ENCODE assay signal across 26 cellular contexts in the genomic region with DNA sequence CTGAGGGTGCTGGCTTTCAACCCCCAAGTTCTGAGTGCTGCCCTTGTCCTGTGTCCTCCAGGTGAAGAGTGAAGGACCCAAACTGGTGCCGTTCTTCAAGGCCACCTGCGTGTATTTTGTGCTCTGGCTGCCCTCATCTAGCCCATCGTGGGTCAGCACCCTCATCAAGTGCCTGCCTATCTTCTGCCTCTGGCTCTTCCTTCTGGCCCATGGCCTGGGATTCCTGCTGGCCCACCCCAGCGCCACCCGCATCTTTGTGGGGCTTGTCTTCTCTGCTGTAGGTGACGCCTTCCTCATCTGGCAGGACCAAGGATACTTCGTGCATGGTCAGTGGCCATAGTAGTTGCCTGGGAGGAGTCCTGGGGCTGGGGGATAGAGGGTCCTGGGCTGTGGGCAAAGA. TPM values are rescaled to one million over a fixed set of nuclear protein-coding genes. Genes with fewer than 3 reads are reported as not detected.
DNase-seq lines count a peak whose midpoint lies in the region; ATAC-seq, FAIRE-seq and TF ChIP-seq lines count a peak whose summit lies in the region.
"Had no signal": no experiment of that assay in that cellular context is flagged by ENCODE, and none has a peak within 500 bp of the region (broad histone marks: within the 10 kb centered on the region; RNA-seq: fewer than 3 reads in every experiment).

No MANE protein-coding gene starts in this region.

- no peak overlapping the region for H3K27ac ChIP-seq in left ventricle myocardium inferior (replicated peaks)
- no peak overlapping the region for H3K27ac ChIP-seq in astrocyte (ENCODE audit: low read depth, low read length)
- H3K27ac ChIP-seq: A549, colonic mucosa, suprapubic skin had no signal

- H3K4me1 Mint-ChIP-seq in astrocyte (ENCODE audit: low read depth, unreplicated experiment): peaks cover 38% of the 10 kb centered on the region
- peaks cover 28% of the 10 kb centered on the region for H3K4me1 Mint-ChIP-seq in mesothelial cell of epicardium
- H3K4me1 Mint-ChIP-seq in type B pancreatic cell (ENCODE audit: unreplicated experiment): peaks cover 15% of the 10 kb centered on the region

- no peak for ATAC-seq in HG02938 (IDR thresholded peaks at IDR 0.05; ENCODE audit: unreplicated experiment)
- ATAC-seq: A549; GM12878; right cardiac atrium; stimulated activated memory B cell treated with anti-CD40 and anti-IgM and Interleukin-4, amounts not matched to agents 10 μg/mL and 1 μg/mL and 100 μg/mL, for 72 hours had no signal

- no peaks in the 10 kb centered on the region for H4K20me1 ChIP-seq in astrocyte (ENCODE audit: insufficient read depth, low read length)

- DNase-seq in cardiac septum (ENCODE audit: low spot score) (peak; percentile 63), left ventricle myocardium inferior (no peak), astrocyte (ENCODE audit: low read depth) (no peak), mesothelial cell of epicardium (ENCODE audit: low spot score in 2 of 2, unreplicated experiment in 2 of 2) (no peak), type B pancreatic cell (ENCODE audit: extremely low spot score, unreplicated experiment) (no peak), NCI-H1417 (lab: John Stamatoyannopoulos, UW) (no peak), NK-92 (lab: John Stamatoyannopoulos, UW; ENCODE audit: unreplicated experiment) (no peak)
- DNase-seq: activated CD4-positive, alpha-beta T cell treated with anti-CD3 and anti-CD28 coated beads, Interleukin-2, amount 50 U/mL, for 4 hours; activated CD4-positive, CD25-positive, alpha-beta regulatory T cell; activated naive CD8-positive, alpha-beta T cell treated with anti-CD3 and anti-CD28 coated beads for 36 hours; colonic mucosa; NCI-H187; NCI-H748 treated with DMSO at 0.1 percent for 48 hours; right cardiac atrium; RPMI8226; stimulated activated CD4-positive, alpha-beta T cell treated with anti-CD3 and anti-CD28 coated beads, Interleukin-4, amount 100 ng/mL, for 1 hour; T-helper 9 cell; uterus had no signal

- peaks cover 9% of the 10 kb centered on the region for H3K36me3 Mint-ChIP-seq in astrocyte (ENCODE audit: low read depth, unreplicated experiment)
- no peaks in the 10 kb centered on the region for H3K36me3 Mint-ChIP-seq in mesothelial cell of epicardium
- H3K36me3 Mint-ChIP-seq in type B pancreatic cell: no peaks in the 10 kb centered on the region
- H3K36me3 Mint-ChIP-seq: activated naive CD8-positive, alpha-beta T cell treated with anti-CD3 and anti-CD28 coated beads for 36 hours; stimulated activated memory B cell treated with anti-CD40 and anti-IgM and Interleukin-4, amounts not matched to agents 10 μg/mL and 1 μg/mL and 100 μg/mL, for 72 hours had no signal

- H3K4me3 ChIP-seq in left ventricle myocardium inferior (no peak overlapping the region), astrocyte (ENCODE audit: insufficient read depth, low read depth, low read length) (no peak overlapping the region)
- H3K4me3 ChIP-seq: A549, colonic mucosa, GM12878, suprapubic skin had no signal

- TF ChIP-seq CTCF in left ventricle myocardium inferior (IDR thresholded peaks at IDR 0.05; ENCODE audit: borderline replicate concordance): no peak
- no peak for TF ChIP-seq CTCF in astrocyte (IDR thresholded peaks at IDR 0.05; ENCODE audit: insufficient read depth, low read depth, low read length)
- TF ChIP-seq CTCF in mesothelial cell of epicardium (IDR thresholded peaks at IDR 0.05; ENCODE audit: unreplicated experiment): no peak
- no peak for TF ChIP-seq CTCF in type B pancreatic cell (conservative IDR thresholded peaks at IDR 0.05)

- H3K9me3 ChIP-seq in left ventricle myocardium inferior (replicated peaks) (no peaks in the 10 kb centered on the region), astrocyte (ENCODE audit: insufficient read depth, low read depth, low read length) (no peaks in the 10 kb centered on the region)
- H3K9me3 ChIP-seq: A549, colonic mucosa, suprapubic skin, uterus had no signal

- peak overlapping the region; percentile 66 for H3K27ac Mint-ChIP-seq in astrocyte (ENCODE audit: unreplicated experiment)
- H3K27ac Mint-ChIP-seq in mesothelial cell of epicardium: no peak overlapping the region
- peak overlapping the region; percentile 46 for H3K27ac Mint-ChIP-seq in type B pancreatic cell
- H3K27ac Mint-ChIP-seq: activated naive CD8-positive, alpha-beta T cell treated with anti-CD3 and anti-CD28 coated beads for 36 hours; stimulated activated memory B cell treated with anti-CD40 and anti-IgM and Interleukin-4, amounts not matched to agents 10 μg/mL and 1 μg/mL and 100 μg/mL, for 72 hours had no signal

- H3K4me3 Mint-ChIP-seq in astrocyte (ENCODE audit: unreplicated experiment): no peak overlapping the region
- peak overlapping the region; percentile 40 for H3K4me3 Mint-ChIP-seq in mesothelial cell of epicardium
- peak overlapping the region; percentile 74 for H3K4me3 Mint-ChIP-seq in type B pancreatic cell
- H3K4me3 Mint-ChIP-seq: activated naive CD8-positive, alpha-beta T cell treated with anti-CD3 and anti-CD28 coated beads for 36 hours; stimulated activated memory B cell treated with anti-CD40 and anti-IgM and Interleukin-4, amounts not matched to agents 10 μg/mL and 1 μg/mL and 100 μg/mL, for 72 hours had no signal

- H3K9me3 Mint-ChIP-seq in astrocyte (ENCODE audit: unreplicated experiment) (no peaks in the 10 kb centered on the region), mesothelial cell of epicardium (no peaks in the 10 kb centered on the region), type B pancreatic cell (no peaks in the 10 kb centered on the region)
- H3K9me3 Mint-ChIP-seq: activated naive CD8-positive, alpha-beta T cell treated with anti-CD3 and anti-CD28 coated beads for 36 hours; stimulated activated memory B cell treated with anti-CD40 and anti-IgM and Interleukin-4, amounts not matched to agents 10 μg/mL and 1 μg/mL and 100 μg/mL, for 72 hours had no signal

- H3K36me3 ChIP-seq in left ventricle myocardium inferior: peaks cover 13% of the 10 kb centered on the region
- H3K36me3 ChIP-seq in astrocyte (ENCODE audit: insufficient read depth, low read length): no peaks in the 10 kb centered on the region
- H3K36me3 ChIP-seq: colonic mucosa, uterus had no signal

- H3K27me3 Mint-ChIP-seq in astrocyte (ENCODE audit: low read depth, unreplicated experiment) (peaks cover 20% of the 10 kb centered on the region), mesothelial cell of epicardium (ENCODE audit: low read depth) (peaks cover 2% of the 10 kb centered on the region), type B pancreatic cell (peaks cover 24% of the 10 kb centered on the region)

- FAIRE-seq in astrocyte (lab: Jason Lieb, UNC): no peak
- FAIRE-seq: A549, GM12878, H54 had no signal

- H3K27me3 ChIP-seq in left ventricle myocardium inferior (ENCODE audit: low read depth) (no peaks in the 10 kb centered on the region), astrocyte (ENCODE audit: insufficient read depth, low read length) (peaks cover 8% of the 10 kb centered on the region)
- H3K27me3 ChIP-seq: colonic mucosa, suprapubic skin, uterus had no signal

- intact Hi-C loops in cardiac septum (cut with DNase I) (loop anchor here (10.0 kb wide), 1 partner anchor 306 kb away; a partner anchor contains a TSS), left ventricle myocardium inferior (cut with micrococcal nuclease) (no loop called here)

- no peaks in the 10 kb centered on the region for H3K79me2 ChIP-seq in astrocyte (ENCODE audit: insufficient read depth, low read length)

- H3K9ac ChIP-seq in astrocyte (ENCODE audit: low read length): no peak overlapping the region

- no peak overlapping the region for H2AFZ ChIP-seq in astrocyte (ENCODE audit: low read depth, low read length)

- H3K4me2 ChIP-seq in astrocyte (ENCODE audit: low read length): no peak overlapping the region
- H3K4me2 ChIP-seq: A549 had no signal

- peaks cover 80% of the 10 kb centered on the region for H3K4me1 ChIP-seq in left ventricle myocardium inferior
- peaks cover 11% of the 10 kb centered on the region for H3K4me1 ChIP-seq in astrocyte (ENCODE audit: insufficient read depth, low read length)
- H3K4me1 ChIP-seq: A549 had no signal

RNA-seq across cellular contexts. Expression of a gene that starts 2.3 kb away (rescaled TPM):
- total RNA-seq in cardiac septum (2.6 TPM), left ventricle myocardium inferior (5.4 TPM), astrocyte (4.0 and 5.3 TPM in 2 replicates), mesothelial cell of epicardium (6.6 to 7.9 TPM (median 7.4 TPM) in 3 replicates), type B pancreatic cell (ENCODE audit: low replicate concordance) (3.6 and 6.5 TPM in 2 replicates)

RNA-seq across cellular contexts. Expression of a gene that starts 25.1 kb away (rescaled TPM):
- 1.1 TPM for total RNA-seq in cardiac septum
- 0.49 TPM for total RNA-seq in left ventricle myocardium inferior
- 0.05 TPM in 1 of 2 replicates, not detected in the other for total RNA-seq in astrocyte
- total RNA-seq in mesothelial cell of epicardium: 0.24 to 0.47 TPM (median 0.45 TPM) in 3 replicates
- total RNA-seq in type B pancreatic cell (ENCODE audit: low replicate concordance): 0.07 and 0.26 TPM in 2 replicates
- total RNA-seq: Daoy, GM12878, osteocyte had no signal
